ENCODE assay signal across 1 cellular context in the genomic region with DNA sequence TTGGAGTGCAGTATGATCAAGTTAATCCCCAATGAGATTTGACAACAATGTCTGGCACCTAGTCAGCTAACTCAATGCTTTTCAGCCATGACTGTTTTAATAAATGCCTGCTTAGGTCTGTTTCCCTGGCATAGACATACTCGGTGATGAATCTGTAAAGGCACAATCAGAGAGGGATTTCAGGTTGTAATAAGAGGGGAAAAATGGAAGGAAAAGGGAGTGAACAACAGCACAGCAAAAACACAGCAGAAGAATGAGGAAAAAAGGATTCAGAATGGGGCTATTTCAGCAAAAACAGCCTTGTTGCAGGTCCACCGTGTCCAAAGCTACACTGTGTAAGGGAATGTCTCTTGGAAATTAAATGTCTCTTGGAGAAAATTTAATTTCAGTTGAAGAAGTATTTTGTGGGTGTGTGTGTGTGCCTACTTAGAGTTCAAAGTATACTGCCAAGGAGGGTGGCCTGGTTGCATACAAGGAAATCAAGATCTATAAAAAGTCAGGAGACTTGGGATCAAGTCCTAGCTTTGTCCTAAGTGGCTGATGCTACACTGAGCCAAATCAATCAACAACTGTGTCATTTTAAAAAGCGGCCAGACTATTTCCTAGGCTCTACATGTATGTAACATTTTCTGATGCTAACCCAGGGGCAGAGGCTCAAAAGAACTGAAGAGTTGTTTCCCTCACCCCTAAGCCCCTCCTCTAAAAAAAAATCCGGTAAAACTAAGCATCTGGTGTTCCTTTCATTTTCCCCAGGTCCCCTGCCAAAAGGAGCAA.
TF ChIP-seq lines count a peak whose summit lies in the region.

No MANE protein-coding gene starts in this region.

TF ChIP-seq in WTC11, 78 proteins besides CTCF, POLR2A, EP300 and RAD21 (continued from another document):
- TF ChIP-seq HMGXB4 (CRISPR knock-in tag; IDR thresholded peaks at IDR 0.05): no peak
- TF ChIP-seq ZBTB21 (CRISPR knock-in tag; IDR thresholded peaks at IDR 0.05; ENCODE audit: borderline replicate concordance): no peak
